8 cellular contexts compared by ENCODE assay signal in genomic region chr17:27569257-27569722, GRCh38.
DNase-seq lines count a peak whose midpoint lies in the region; ATAC-seq and TF ChIP-seq lines count a peak whose summit lies in the region.

No MANE protein-coding gene starts in this region.

- peaks cover 17% of the 10 kb centered on the region for H3K36me3 Mint-ChIP-seq in activated naive CD8-positive, alpha-beta T cell treated with anti-CD3 and anti-CD28 coated beads for 36 hours

- H3K9me3 ChIP-seq in Peyer's patch: no peaks in the 10 kb centered on the region

- H3K36me3 ChIP-seq in Peyer's patch: no peaks in the 10 kb centered on the region
- H3K36me3 ChIP-seq in kidney epithelial cell (ENCODE audit: control insufficient read depth, insufficient read depth, low read length): no peaks in the 10 kb centered on the region

- DNase-seq in AML-193 (lab: John Stamatoyannopoulos, UW) (peak; percentile 11 to 12), Peyer's patch (peak in 2 of 3 donors; percentile 27 to 61), kidney epithelial cell (ENCODE audit: low read depth) (no peak), HCEC 1CT (no peak)
- DNase-seq in activated naive CD8-positive, alpha-beta T cell treated with anti-CD3 and anti-CD28 coated beads for 36 hours: peak; percentile 63
- peak; percentile 14 to 16 for DNase-seq in stimulated activated CD8-positive, alpha-beta memory T cell treated with anti-CD3 and anti-CD28 coated beads, Interleukin-7, amount 100 ng/mL, for 1 hour (ENCODE audit: low read depth in 2 of 2)

- H3K27me3 Mint-ChIP-seq in activated naive CD8-positive, alpha-beta T cell treated with anti-CD3 and anti-CD28 coated beads for 36 hours: no peaks in the 10 kb centered on the region

- no peak overlapping the region for H3K4me3 ChIP-seq in Peyer's patch
- H3K4me3 ChIP-seq in kidney epithelial cell (ENCODE audit: low read depth, low read length): no peak overlapping the region

- no peaks in the 10 kb centered on the region for H3K9me3 Mint-ChIP-seq in activated naive CD8-positive, alpha-beta T cell treated with anti-CD3 and anti-CD28 coated beads for 36 hours

- H3K27ac ChIP-seq in Peyer's patch: peak overlapping the region in 3 of 4 donors; percentile 39 to 70 (median 58)

- ATAC-seq in GM19351 (IDR thresholded peaks at IDR 0.05; ENCODE audit: unreplicated experiment) (peak; percentile 82), GM18873 (IDR thresholded peaks at IDR 0.05; ENCODE audit: low FRiP score, unreplicated experiment) (no peak)

- H3K27ac Mint-ChIP-seq in activated naive CD8-positive, alpha-beta T cell treated with anti-CD3 and anti-CD28 coated beads for 36 hours: no peak overlapping the region

- H3K4me1 Mint-ChIP-seq in activated naive CD8-positive, alpha-beta T cell treated with anti-CD3 and anti-CD28 coated beads for 36 hours: peaks cover 63% of the 10 kb centered on the region

- H3K4me1 ChIP-seq in Peyer's patch: peaks cover 0 to 23% (median 3%) of the 10 kb centered on the region in 4 donors

- H3K27me3 ChIP-seq in Peyer's patch (no peaks in the 10 kb centered on the region), kidney epithelial cell (ENCODE audit: control insufficient read depth, insufficient read depth, low read length) (no peaks in the 10 kb centered on the region)

- peak in 5 of 6 experiments; percentile 7 to 51 (median 44) for TF ChIP-seq CTCF in Peyer's patch (IDR thresholded peaks at IDR 0.05)
- peak; percentile 72 for TF ChIP-seq CTCF in kidney epithelial cell (IDR thresholded peaks at IDR 0.05; ENCODE audit: insufficient read depth, low read length, poor library complexity, severe bottlenecking)

- H3K4me3 Mint-ChIP-seq in activated naive CD8-positive, alpha-beta T cell treated with anti-CD3 and anti-CD28 coated beads for 36 hours: no peak overlapping the region

- no peak for TF ChIP-seq POLR2A in Peyer's patch (IDR thresholded peaks at IDR 0.05)

Comparison
In these comparisons a context has a peak if more than half of its experiments do, and no peak if none do; other contexts are left out.
1. DNase-seq: peak in AML-193 (2 of 2), Peyer's patch (2 of 3), activated naive CD8-positive, alpha-beta T cell treated with anti-CD3 and anti-CD28 coated beads for 36 hours (single experiment) and stimulated activated CD8-positive, alpha-beta memory T cell treated with anti-CD3 and anti-CD28 coated beads, Interleukin-7, amount 100 ng/mL, for 1 hour (2 of 2); none in kidney epithelial cell (single experiment) and HCEC 1CT (single experiment).